25 cellular contexts compared by ENCODE assay signal in the genomic region with DNA sequence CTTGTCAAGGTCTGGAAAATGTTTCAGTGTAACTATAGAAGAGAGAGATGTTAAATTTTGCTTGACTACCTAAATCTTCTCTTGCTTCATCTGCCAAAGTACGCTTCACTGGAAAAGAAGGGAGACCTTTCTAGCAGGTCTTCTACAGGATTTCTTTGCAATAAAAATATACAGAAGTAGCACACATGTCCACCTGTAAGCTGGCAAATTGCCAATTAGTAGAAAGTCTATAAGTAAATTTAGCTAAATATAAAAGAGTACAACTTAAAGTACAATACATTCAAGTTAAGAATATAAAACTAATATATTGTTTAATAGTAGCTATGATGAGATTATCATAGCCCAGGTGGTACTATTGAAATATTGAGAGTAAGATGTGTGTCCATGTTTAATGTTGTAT.
"Had no signal": no experiment of that assay in that cellular context is flagged by ENCODE, and none has a peak within 500 bp of the region (broad histone marks: within the 10 kb centered on the region; RNA-seq: fewer than 3 reads in every experiment).

No MANE protein-coding gene starts in this region.

- DNase-seq: colonic mucosa; cortex of kidney; effector CD8-positive, alpha-beta T cell; effector memory CD8-positive, alpha-beta T cell; endodermal cell; erythroblast; esophagus squamous epithelium; foreskin fibroblast; foreskin melanocyte; gastrocnemius medialis; glutamatergic neuron; head of caudate nucleus; heart right ventricle; hippocampal formation; left cardiac atrium; left lung; left ventricle myocardium superior; lower lobe of right lung; mesenchymal stem cell; mucosa of descending colon; naive B cell had no signal

- H3K9me3 ChIP-seq: colonic mucosa, esophagus squamous epithelium, gastrocnemius medialis, left lung, lower lobe of right lung had no signal

- H3K4me3 ChIP-seq: colonic mucosa, esophagus squamous epithelium, gastrocnemius medialis, heart right ventricle, left lung, lower lobe of right lung, mucosa of descending colon had no signal

- H3K4me1 ChIP-seq: colonic mucosa, esophagus squamous epithelium, gastrocnemius medialis, left lung, lower lobe of right lung had no signal

- FAIRE-seq: islet of Langerhans, keratinocyte had no signal

- ATAC-seq: effector memory CD8-positive, alpha-beta T cell; esophagus mucosa; gastrocnemius medialis; heart right ventricle; left cardiac atrium; left lung; left ventricle myocardium superior; lower lobe of right lung; mucosa of descending colon had no signal

- H3K27me3 ChIP-seq: colonic mucosa, esophagus squamous epithelium, gastrocnemius medialis, heart right ventricle, left lung had no signal

- H3K36me3 ChIP-seq: colonic mucosa, esophagus squamous epithelium, gastrocnemius medialis, heart right ventricle, left lung, lower lobe of right lung had no signal

- H3K27ac ChIP-seq: colonic mucosa, epithelial cell of prostate, esophagus squamous epithelium, gastrocnemius medialis, left lung, lower lobe of right lung had no signal
